11 cellular contexts compared by ENCODE assay signal in the genomic region with DNA sequence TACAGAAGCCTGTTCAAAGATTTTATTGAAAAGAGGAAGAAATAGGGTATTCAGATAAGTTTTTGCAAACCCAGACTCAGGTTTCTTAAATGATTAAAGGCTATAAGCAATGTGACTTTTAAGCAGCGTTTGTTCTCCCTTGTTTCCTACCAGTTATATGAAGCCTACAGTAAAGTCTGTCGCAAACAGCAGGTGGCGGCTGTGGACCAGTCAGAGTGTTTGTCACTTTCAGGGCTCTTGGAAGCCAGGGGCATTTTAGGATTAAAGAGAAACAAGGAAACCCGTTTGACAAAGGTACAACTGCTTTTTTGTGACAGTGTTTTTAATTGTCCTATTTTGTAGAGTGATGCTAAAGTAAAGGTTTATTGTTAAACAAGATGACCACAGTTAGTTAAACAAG. TPM values are rescaled to one million over a fixed set of nuclear protein-coding genes. Genes with fewer than 3 reads are reported as not detected.
A peak's percentile ranks its signal among the peaks of the same experiment; 100 is the strongest.
DNase-seq lines count a peak whose midpoint lies in the region; TF ChIP-seq lines count a peak whose summit lies in the region.
"Had no signal": no experiment of that assay in that cellular context is flagged by ENCODE, and none has a peak within 500 bp of the region (broad histone marks: within the 10 kb centered on the region; RNA-seq: fewer than 3 reads in every experiment).

No MANE protein-coding gene starts in this region.

- no peaks in the 10 kb centered on the region for H3K9me3 ChIP-seq in neural cell (ENCODE audit: low read length)

- CTCF ChIA-PET in activated CD4-positive, alpha-beta memory T cell treated with anti-CD3 and anti-CD28 coated beads for 36 hours (lab: Charles Lee): interaction anchor here (0.5 to 8.8 kb wide), 9 partner anchors 11 to 231 kb away, joined by 3 to 241 read pairs (median 8); no protein-coding TSS in a partner anchor

- no peak for TF ChIP-seq EP300 in neural cell (conservative IDR thresholded peaks at IDR 0.05; ENCODE audit: poor library complexity, severe bottlenecking)

- H3K27ac Mint-ChIP-seq in activated CD4-positive, alpha-beta memory T cell treated with anti-CD3 and anti-CD28 coated beads for 36 hours: no peak overlapping the region

- H2AFZ ChIP-seq in neural cell (ENCODE audit: low read depth, low read length): no peak overlapping the region

- DNase-seq in NAMALWA (ENCODE audit: low spot score): peak; percentile 37
- peak; percentile 22 for DNase-seq in coronary artery (ENCODE audit: low spot score)
- no peak for DNase-seq in activated CD4-positive, alpha-beta memory T cell treated with anti-CD3 and anti-CD28 coated beads for 36 hours
- DNase-seq in iPS-NIHi11 (ENCODE audit: low spot score): no peak
- DNase-seq in SHP77 treated with DMSO at 0.1 percent for 48 hours (lab: John Stamatoyannopoulos, UW): no peak
- DNase-seq: GDM1, NCI-H510A treated with DMSO at 0.1 percent for 48 hours, T-helper 9 cell had no signal

- H3K4me1 Mint-ChIP-seq in activated CD4-positive, alpha-beta memory T cell treated with anti-CD3 and anti-CD28 coated beads for 36 hours (ENCODE audit: low read depth): peaks cover 16% of the 10 kb centered on the region

- TF ChIP-seq CTCF in GM12874 (IDR thresholded peaks at IDR 0.05; ENCODE audit: insufficient read depth, low read depth, low read length) (0 out of 2 replicates have a peak, but pooled peaks have one; percentile 8), coronary artery (IDR thresholded peaks at IDR 0.05) (no peak), neural cell (IDR thresholded peaks at IDR 0.05; ENCODE audit: poor library complexity, severe bottlenecking) (peak; percentile 65)

- no peak overlapping the region for H3K4me2 ChIP-seq in neural cell (ENCODE audit: low read length)

- intact Hi-C loops in activated CD4-positive, alpha-beta memory T cell treated with anti-CD3 and anti-CD28 coated beads for 36 hours (cut with micrococcal nuclease): no loop called here

- H3K27me3 Mint-ChIP-seq in activated CD4-positive, alpha-beta memory T cell treated with anti-CD3 and anti-CD28 coated beads for 36 hours: no peaks in the 10 kb centered on the region

- H3K27me3 ChIP-seq in neural cell (ENCODE audit: insufficient read depth, low read depth, low read length): no peaks in the 10 kb centered on the region
- H3K27me3 ChIP-seq: cardiac muscle cell had no signal

- no peaks in the 10 kb centered on the region for H4K20me1 ChIP-seq in neural cell (ENCODE audit: insufficient read depth)

- POLR2A ChIA-PET in activated CD4-positive, alpha-beta memory T cell treated with anti-CD3 and anti-CD28 coated beads for 36 hours (lab: Charles Lee): interaction anchor here (1.0 kb wide), 1 partner anchor 16 kb away, joined by 3 read pairs; no protein-coding TSS in a partner anchor

- H3K79me2 ChIP-seq in neural cell (replicated peaks; ENCODE audit: insufficient read depth, low read length): no peaks in the 10 kb centered on the region

- no peak overlapping the region for H3K4me3 Mint-ChIP-seq in activated CD4-positive, alpha-beta memory T cell treated with anti-CD3 and anti-CD28 coated beads for 36 hours

- H3K36me3 ChIP-seq in neural cell (ENCODE audit: insufficient read depth, low read length): no peaks in the 10 kb centered on the region
- H3K36me3 ChIP-seq: cardiac muscle cell had no signal

- H3K9me2 ChIP-seq in neural cell (ENCODE audit: insufficient read depth, low read length): no peaks in the 10 kb centered on the region

- no peak overlapping the region for H3K9ac ChIP-seq in neural cell (ENCODE audit: low read length)

- peaks cover 53% of the 10 kb centered on the region for H3K36me3 Mint-ChIP-seq in activated CD4-positive, alpha-beta memory T cell treated with anti-CD3 and anti-CD28 coated beads for 36 hours

- H3F3A ChIP-seq in neural cell (ENCODE audit: insufficient read depth, low read length, poor library complexity, severe bottlenecking): no peaks in the 10 kb centered on the region

- peak; percentile 67 for TF ChIP-seq RAD21 in neural cell (conservative IDR thresholded peaks at IDR 0.05)

- H3K27ac ChIP-seq in coronary artery (no peak overlapping the region), neural cell (ENCODE audit: low read length) (no peak overlapping the region)
- H3K27ac ChIP-seq: cardiac muscle cell had no signal

- no peaks in the 10 kb centered on the region for H3K9me3 Mint-ChIP-seq in activated CD4-positive, alpha-beta memory T cell treated with anti-CD3 and anti-CD28 coated beads for 36 hours

- H3K4me3 ChIP-seq in coronary artery: no peak overlapping the region
- H3K4me3 ChIP-seq in neural cell (ENCODE audit: low read length): no peak overlapping the region
- H3K4me3 ChIP-seq: cardiac muscle cell had no signal

TF ChIP-seq in neural cell, 6 proteins besides CTCF, POLR2A, EP300 and RAD21:
- TF ChIP-seq MXI1 (conservative IDR thresholded peaks at IDR 0.05; ENCODE audit: poor library complexity, severe bottlenecking) (no peak), SMC3 (conservative IDR thresholded peaks at IDR 0.05; ENCODE audit: poor library complexity) (peak; percentile 78), POLR2AphosphoS5 (IDR thresholded peaks at IDR 0.05) (no peak), TAF1 (IDR thresholded peaks at IDR 0.05; ENCODE audit: low read depth) (no peak), EZH2 (IDR thresholded peaks at IDR 0.05; ENCODE audit: borderline replicate concordance, insufficient read depth, low read length, poor library complexity, severe bottlenecking) (no peak)
- TF ChIP-seq, protein P1, sequence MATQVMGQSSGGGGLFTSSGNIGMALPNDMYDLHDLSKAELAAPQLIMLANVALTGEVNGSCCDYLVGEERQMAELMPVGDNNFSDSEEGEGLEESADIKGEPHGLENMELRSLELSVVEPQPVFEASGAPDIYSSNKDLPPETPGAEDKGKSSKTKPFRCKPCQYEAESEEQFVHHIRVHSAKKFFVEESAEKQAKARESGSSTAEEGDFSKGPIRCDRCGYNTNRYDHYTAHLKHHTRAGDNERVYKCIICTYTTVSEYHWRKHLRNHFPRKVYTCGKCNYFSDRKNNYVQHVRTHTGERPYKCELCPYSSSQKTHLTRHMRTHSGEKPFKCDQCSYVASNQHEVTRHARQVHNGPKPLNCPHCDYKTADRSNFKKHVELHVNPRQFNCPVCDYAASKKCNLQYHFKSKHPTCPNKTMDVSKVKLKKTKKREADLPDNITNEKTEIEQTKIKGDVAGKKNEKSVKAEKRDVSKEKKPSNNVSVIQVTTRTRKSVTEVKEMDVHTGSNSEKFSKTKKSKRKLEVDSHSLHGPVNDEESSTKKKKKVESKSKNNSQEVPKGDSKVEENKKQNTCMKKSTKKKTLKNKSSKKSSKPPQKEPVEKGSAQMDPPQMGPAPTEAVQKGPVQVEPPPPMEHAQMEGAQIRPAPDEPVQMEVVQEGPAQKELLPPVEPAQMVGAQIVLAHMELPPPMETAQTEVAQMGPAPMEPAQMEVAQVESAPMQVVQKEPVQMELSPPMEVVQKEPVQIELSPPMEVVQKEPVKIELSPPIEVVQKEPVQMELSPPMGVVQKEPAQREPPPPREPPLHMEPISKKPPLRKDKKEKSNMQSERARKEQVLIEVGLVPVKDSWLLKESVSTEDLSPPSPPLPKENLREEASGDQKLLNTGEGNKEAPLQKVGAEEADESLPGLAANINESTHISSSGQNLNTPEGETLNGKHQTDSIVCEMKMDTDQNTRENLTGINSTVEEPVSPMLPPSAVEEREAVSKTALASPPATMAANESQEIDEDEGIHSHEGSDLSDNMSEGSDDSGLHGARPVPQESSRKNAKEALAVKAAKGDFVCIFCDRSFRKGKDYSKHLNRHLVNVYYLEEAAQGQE (IDR thresholded peaks at IDR 0.05; ENCODE audit: borderline replicate concordance): no peak

RNA-seq across cellular contexts. Expression of a gene that starts 7.7 kb away (rescaled TPM):
- 4.7 and 6.6 TPM in 2 replicates for polyA plus RNA-seq in neural cell
- 9.7 and 11.2 TPM in 2 replicates for polyA minus RNA-seq in neural cell
- 10 to 100 TPM; 31.2 TPM for total RNA-seq in activated CD4-positive, alpha-beta memory T cell treated with anti-CD3 and anti-CD28 coated beads for 36 hours

RNA-seq across cellular contexts. Expression of a gene that starts 13.6 kb away (rescaled TPM):
- 1.9 and 2.2 TPM in 2 replicates for polyA plus RNA-seq in neural cell
- polyA minus RNA-seq in neural cell: 3.2 and 3.9 TPM in 2 replicates
- 10 to 100 TPM; 95.6 to 95.7 TPM for total RNA-seq in activated CD4-positive, alpha-beta memory T cell treated with anti-CD3 and anti-CD28 coated beads for 36 hours

Comparison
In these comparisons a context has a peak if more than half of its experiments do, and no peak if none do; other contexts are left out.
1. DNase-seq: peak in NAMALWA (single experiment) and coronary artery (single experiment); none in activated CD4-positive, alpha-beta memory T cell treated with anti-CD3 and anti-CD28 coated beads for 36 hours (single experiment), iPS-NIHi11 (single experiment) and SHP77 treated with DMSO at 0.1 percent for 48 hours (single experiment).